31 cellular contexts compared by ENCODE assay signal in the genomic region with DNA sequence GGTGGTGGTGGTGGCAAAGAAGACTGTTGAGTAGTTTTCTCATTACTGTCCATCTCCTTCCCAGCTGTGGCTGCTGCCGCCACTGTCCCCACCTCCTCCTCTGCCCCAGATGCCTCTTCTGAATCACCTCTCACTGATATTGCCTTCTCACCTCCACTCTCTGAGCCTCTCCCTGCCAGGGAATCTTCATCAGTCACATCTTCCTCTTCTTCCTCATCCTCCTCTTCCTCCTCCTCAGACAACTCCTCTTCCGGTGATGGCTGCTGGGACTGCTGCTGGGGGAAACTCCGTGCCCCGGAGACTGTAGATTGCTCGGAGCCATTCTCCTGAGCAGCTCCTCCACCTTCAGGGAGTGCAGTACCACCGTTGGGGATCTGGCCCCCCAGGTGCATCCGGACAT. TPM values are rescaled to one million over a fixed set of nuclear protein-coding genes. Genes with fewer than 3 reads are reported as not detected.
"Had no signal": no experiment of that assay in that cellular context is flagged by ENCODE, and none has a peak within 500 bp of the region (broad histone marks: within the 10 kb centered on the region; RNA-seq: fewer than 3 reads in every experiment).

No MANE protein-coding gene starts in this region.

- H3K36me3 ChIP-seq: cardiac muscle cell, ovary, upper lobe of left lung had no signal

- H3K4me3 ChIP-seq: cardiac muscle cell, hepatocyte, ovary, upper lobe of left lung had no signal

- H3K9me3 ChIP-seq: ovary, upper lobe of left lung had no signal

- H3K4me2 ChIP-seq: hepatocyte had no signal

- H3K36me3 Mint-ChIP-seq: activated naive CD8-positive, alpha-beta T cell treated with anti-CD3 and anti-CD28 coated beads, Interleukin-2, amount 10 ng/mL, durations not matched to agents 7 days and 5 days had no signal

- H3K4me3 Mint-ChIP-seq: activated B cell treated with CpG ODN at 0.5 μM for 24 hours; activated CD4-positive, alpha-beta T cell treated with anti-CD3 and anti-CD28 coated beads for 36 hours; activated naive CD8-positive, alpha-beta T cell treated with anti-CD3 and anti-CD28 coated beads, Interleukin-2, amount 10 ng/mL, durations not matched to agents 7 days and 5 days; dendritic cell treated with granulocyte-macrophage colony-stimulating factor and Interleukin-4, amounts not matched to agents 40 ng/mL and 50 ng/mL, for 4 days had no signal

- ATAC-seq: activated CD4-positive, alpha-beta T cell treated with anti-CD3 and anti-CD28 coated beads for 36 hours; esophagus mucosa; left ventricle myocardium superior; right cardiac atrium; stimulated activated naive CD8-positive, alpha-beta T cell treated with anti-CD3 and anti-CD28 coated beads, Interleukin-15, Interleukin-2, amounts not matched to agents 100 U/mL and 50 U/mL, for 24 hours had no signal

- H2AFZ ChIP-seq: hepatocyte had no signal

- H3K9me3 Mint-ChIP-seq: activated B cell treated with CpG ODN at 0.5 μM for 24 hours; activated naive CD8-positive, alpha-beta T cell treated with anti-CD3 and anti-CD28 coated beads, Interleukin-2, amount 10 ng/mL, durations not matched to agents 7 days and 5 days; dendritic cell treated with granulocyte-macrophage colony-stimulating factor and Interleukin-4, amounts not matched to agents 40 ng/mL and 50 ng/mL, for 4 days had no signal

- H3K27me3 ChIP-seq: cardiac muscle cell, hepatocyte, ovary, upper lobe of left lung had no signal

- H3K27ac Mint-ChIP-seq: activated B cell treated with CpG ODN at 0.5 μM for 24 hours; activated CD4-positive, alpha-beta T cell treated with anti-CD3 and anti-CD28 coated beads for 36 hours; activated naive CD8-positive, alpha-beta T cell treated with anti-CD3 and anti-CD28 coated beads, Interleukin-2, amount 10 ng/mL, durations not matched to agents 7 days and 5 days; dendritic cell treated with granulocyte-macrophage colony-stimulating factor and Interleukin-4, amounts not matched to agents 40 ng/mL and 50 ng/mL, for 4 days had no signal

- H3K27me3 Mint-ChIP-seq: activated CD4-positive, alpha-beta T cell treated with anti-CD3 and anti-CD28 coated beads for 36 hours had no signal

- H3K27ac ChIP-seq: cardiac muscle cell, hepatocyte, ovary, upper lobe of left lung had no signal

- DNase-seq: activated B cell treated with CpG ODN at 0.5 μM for 24 hours; activated CD4-positive, alpha-beta T cell treated with anti-CD3 and anti-CD28 coated beads for 36 hours; activated CD4-positive, alpha-beta T cell treated with anti-CD3 and anti-CD28 coated beads, Interleukin-2, amount 50 U/mL, for 48 hours; activated CD8-positive, alpha-beta memory T cell treated with anti-CD3 and anti-CD28 coated beads, Interleukin-2, amount 50 U/mL, for 48 hours; activated naive CD4-positive, alpha-beta T cell treated with Interleukin-2 at 50 U/mL for 16 hours; activated naive CD8-positive, alpha-beta T cell treated with anti-CD3 and anti-CD28 coated beads, Interleukin-2, amount 10 ng/mL, durations not matched to agents 7 days and 5 days; activated T-cell treated with anti-CD3 and anti-CD28 coated beads, Interleukin-2, amount 50 U/mL, for 48 hours; amniotic stem cell; effector CD8-positive, alpha-beta T cell; foreskin melanocyte; left ventricle myocardium superior; mammary epithelial cell; ovary; right cardiac atrium; stimulated activated CD4-positive, alpha-beta T cell treated with anti-CD3 and anti-CD28 coated beads, Interleukin-12 subunit alpha, Interleukin-12 subunit beta, amount 100 ng/mL, for 4 hours; stimulated activated CD4-positive, alpha-beta T cell treated with anti-CD3 and anti-CD28 coated beads, Interleukin-4, amount 100 ng/mL, for 4 hours; stimulated activated naive CD8-positive, alpha-beta T cell treated with anti-CD3 and anti-CD28 coated beads, Interleukin-15, Interleukin-2, amounts not matched to agents 100 U/mL and 50 U/mL, for 24 hours; T-helper 1 cell; upper lobe of left lung had no signal

RNA-seq across cellular contexts. Expression of a gene that starts 56.7 kb away (rescaled TPM):
- total RNA-seq: activated B cell treated with CpG ODN at 0.5 μM for 24 hours; activated CD4-positive, alpha-beta T cell treated with anti-CD3 and anti-CD28 coated beads for 36 hours; activated CD8-positive, alpha-beta memory T cell treated with anti-CD3 and anti-CD28 coated beads for 36 hours; activated naive CD8-positive, alpha-beta T cell treated with anti-CD3 and anti-CD28 coated beads, Interleukin-2, amount 10 ng/mL, durations not matched to agents 7 days and 5 days; cardiac muscle cell; cerebellum; endothelial cell of umbilical vein; esophagus mucosa; hepatocyte; left ventricle myocardium superior; mammary epithelial cell; mononuclear cell; myocyte; ovary; pulmonary artery endothelial cell; right cardiac atrium; skeletal muscle tissue; subcutaneous adipose tissue; upper lobe of left lung had no signal
- polyA plus RNA-seq: cardiac muscle cell, endothelial cell of umbilical vein, hepatocyte, mammary epithelial cell, ovary, right cardiac atrium had no signal
